ENCODE assay signal across 27 cellular contexts in genomic region chr17:77701996-77702395, GRCh38.
"Had no signal": no experiment of that assay in that cellular context is flagged by ENCODE, and none has a peak within 500 bp of the region (broad histone marks: within the 10 kb centered on the region; RNA-seq: fewer than 3 reads in every experiment).

No MANE protein-coding gene starts in this region.

- DNase-seq: activated CD4-positive, alpha-beta T cell treated with anti-CD3 and anti-CD28 coated beads for 4 hours; activated CD4-positive, alpha-beta T cell treated with anti-CD3 and anti-CD28 coated beads, Interleukin-2, amount 50 U/mL, for 48 hours; activated CD4-positive, CD25-positive, alpha-beta regulatory T cell; activated naive CD4-positive, alpha-beta T cell; activated T-cell treated with anti-CD3 and anti-CD28 coated beads for 4 hours; activated T-cell treated with anti-CD3 and anti-CD28 coated beads, Interleukin-2, amount 50 U/mL, for 72 hours; dermis blood vessel endothelial cell; effector memory CD8-positive, alpha-beta T cell; left cardiac atrium; mammary epithelial cell; midbrain; naive thymus-derived CD4-positive, alpha-beta T cell; occipital lobe; spleen; stimulated activated naive CD8-positive, alpha-beta T cell treated with anti-CD3 and anti-CD28 coated beads, Interleukin-15, Interleukin-2, amounts not matched to agents 100 U/mL and 50 U/mL, for 24 hours; T-helper 1 cell; testis; transverse colon had no signal

- H3K9ac ChIP-seq: neural progenitor cell had no signal

- H3K79me2 ChIP-seq: hepatocyte had no signal

- H3K9me3 ChIP-seq: testis had no signal

- H3K4me3 Mint-ChIP-seq: activated T-cell treated with anti-CD3 and anti-CD28 coated beads, Interleukin-2, amount 50 U/mL, for 72 hours; central memory CD8-positive, alpha-beta T cell; effector memory CD8-positive, alpha-beta T cell; naive thymus-derived CD4-positive, alpha-beta T cell; neural progenitor cell; T-helper 2 cell treated with Interferon-gamma antibody and Interleukin-4, amounts not matched to agents 5 μg/mL and 100 μg/mL, for 36 hours had no signal

- H3K4me1 Mint-ChIP-seq: central memory CD8-positive, alpha-beta T cell had no signal

- H3K27me3 ChIP-seq: breast epithelium, gastroesophageal sphincter, right atrium auricular region, testis, vagina had no signal

- H3K27ac ChIP-seq: breast epithelium, gastroesophageal sphincter, hepatocyte, neural progenitor cell, right atrium auricular region, spleen, testis, transverse colon, vagina had no signal

- H3K4me3 ChIP-seq: breast epithelium, gastroesophageal sphincter, hepatocyte, neural progenitor cell, right atrium auricular region, spleen, testis, transverse colon, vagina had no signal

- H3K4me2 ChIP-seq: hepatocyte, neural progenitor cell had no signal

- H3K4me1 ChIP-seq: breast epithelium, spleen, testis had no signal

- H2AFZ ChIP-seq: hepatocyte, neural progenitor cell had no signal

- H3K27ac Mint-ChIP-seq: activated naive CD4-positive, alpha-beta T cell treated with anti-CD3 and anti-CD28 coated beads, Interleukin-2, amount 50 U/mL, for 72 hours; activated T-cell treated with anti-CD3 and anti-CD28 coated beads, Interleukin-2, amount 50 U/mL, for 72 hours; effector memory CD8-positive, alpha-beta T cell; naive thymus-derived CD4-positive, alpha-beta T cell; neural progenitor cell; T-helper 2 cell treated with Interferon-gamma antibody and Interleukin-4, amounts not matched to agents 5 μg/mL and 100 μg/mL, for 36 hours had no signal
